Comparison of ENCODE assay signal across 1 cellular context in genomic region chr12:71685961-71686657, GRCh38.
TF ChIP-seq lines count a peak whose summit lies in the region.

TMEM19 (plus strand) TSS chr12:71686082; CDS start chr12:71686681, 599 bp downstream.

TF ChIP-seq in HepG2, 621 proteins besides CTCF, POLR2A, EP300 and RAD21 (continued from another document and continues in another):
- TF ChIP-seq IKZF5 (CRISPR knock-in tag; IDR thresholded peaks at IDR 0.05), result peak; percentile 87
- peak; percentile 95 for TF ChIP-seq PHF21A (CRISPR knock-in tag; IDR thresholded peaks at IDR 0.05)
- peak; percentile 79; the same call in 1 of the 2 replicates for TF ChIP-seq ZNF607 (CRISPR knock-in tag; IDR thresholded peaks at IDR 0.05; ENCODE audit: borderline replicate concordance)
- peak; percentile 57; the same call in 1 of the 2 replicates for TF ChIP-seq IRF1 (CRISPR knock-in tag; IDR thresholded peaks at IDR 0.05; ENCODE audit: low read depth)
- TF ChIP-seq CCAR2 (optimal IDR thresholded peaks at IDR 0.05; ENCODE audit: low read depth, low read length), result no peak
- TF ChIP-seq ZBED4 (CRISPR knock-in tag; IDR thresholded peaks at IDR 0.05; ENCODE audit: borderline replicate concordance), result peak; percentile 28; the same call in 1 of the 2 replicates
- peak; percentile 80; the same call in 1 of the 2 replicates for TF ChIP-seq ZNF20 (CRISPR knock-in tag; IDR thresholded peaks at IDR 0.05)
- TF ChIP-seq KDM4B (CRISPR knock-in tag; IDR thresholded peaks at IDR 0.05), result peak; percentile 17; the same call in 1 of the 2 replicates
- no peak for TF ChIP-seq ZKSCAN5 (CRISPR knock-in tag; IDR thresholded peaks at IDR 0.05)
- TF ChIP-seq ZFP37 (CRISPR knock-in tag; IDR thresholded peaks at IDR 0.05; ENCODE audit: borderline replicate concordance), result 0 out of 2 replicates have a peak, but pooled peaks have one; percentile 49
- no peak; the same call in 1 of the 2 replicates for TF ChIP-seq MYNN (CRISPR knock-in tag; IDR thresholded peaks at IDR 0.05; ENCODE audit: low read depth)
- TF ChIP-seq CREB1 (IDR thresholded peaks at IDR 0.05), result no peak
- peak; percentile 43; the same call in 1 of the 2 replicates for TF ChIP-seq CREB1 (CRISPR knock-in tag; IDR thresholded peaks at IDR 0.05)
- no peak; the same call in 1 of the 2 replicates for TF ChIP-seq ZNF660 (CRISPR knock-in tag; IDR thresholded peaks at IDR 0.05; ENCODE audit: borderline replicate concordance, low read depth)
- no peak for TF ChIP-seq HNRNPH1 (optimal IDR thresholded peaks at IDR 0.05; ENCODE audit: low read depth, low read length)
- TF ChIP-seq ZNF747 (CRISPR knock-in tag; IDR thresholded peaks at IDR 0.05; ENCODE audit: borderline replicate concordance), result peak; percentile 62; the same call in 1 of the 2 replicates
- TF ChIP-seq FUBP1 (CRISPR knock-in tag; IDR thresholded peaks at IDR 0.05; ENCODE audit: borderline replicate concordance), result no peak
- TF ChIP-seq PBX2 (CRISPR knock-in tag; IDR thresholded peaks at IDR 0.05), result no peak
- TF ChIP-seq NR2F2 (IDR thresholded peaks at IDR 0.05; ENCODE audit: borderline replicate concordance, low read depth), result peak; percentile 74; the same call in 1 of the 2 replicates
- peak; percentile 52 for TF ChIP-seq SMAD3 (CRISPR knock-in tag; IDR thresholded peaks at IDR 0.05)
- TF ChIP-seq EEA1 (CRISPR knock-in tag; IDR thresholded peaks at IDR 0.05; ENCODE audit: borderline replicate concordance), result peak; percentile 66; the same call in 1 of the 2 replicates
- peak; percentile 95 for TF ChIP-seq ZNF761 (CRISPR knock-in tag; conservative IDR thresholded peaks at IDR 0.05)
- no peak for TF ChIP-seq ZNF564 (CRISPR knock-in tag; IDR thresholded peaks at IDR 0.05)
- peak; percentile 77; the same call in 1 of the 2 replicates for TF ChIP-seq ZNF563 (CRISPR knock-in tag; IDR thresholded peaks at IDR 0.05)
- TF ChIP-seq SMAD1 (CRISPR knock-in tag; IDR thresholded peaks at IDR 0.05; ENCODE audit: borderline replicate concordance, low read depth), result no peak; the same call in 1 of the 2 replicates
- TF ChIP-seq EED (CRISPR knock-in tag; IDR thresholded peaks at IDR 0.05), result no peak; the same call in 1 of the 2 replicates
- TF ChIP-seq ZUFSP (CRISPR knock-in tag; IDR thresholded peaks at IDR 0.05; ENCODE audit: borderline replicate concordance), result no peak
- peak; percentile 55; the same call in 1 of the 2 replicates for TF ChIP-seq ZBTB20 (CRISPR knock-in tag; IDR thresholded peaks at IDR 0.05; ENCODE audit: borderline replicate concordance, low read depth)
- no peak for TF ChIP-seq ELK4 (CRISPR knock-in tag; IDR thresholded peaks at IDR 0.05; ENCODE audit: borderline replicate concordance)
- no peak for TF ChIP-seq MED13 (CRISPR knock-in tag; IDR thresholded peaks at IDR 0.05)
- TF ChIP-seq NFRKB (IDR thresholded peaks at IDR 0.05), result no peak
- TF ChIP-seq ZNF136 (CRISPR knock-in tag; IDR thresholded peaks at IDR 0.05; ENCODE audit: low read depth), result peak; percentile 95; the same call in 1 of the 2 replicates
- TF ChIP-seq ZNF512 (CRISPR knock-in tag; IDR thresholded peaks at IDR 0.05), result peak; percentile 48; the same call in 1 of the 2 replicates
- TF ChIP-seq KAT8 (CRISPR knock-in tag; IDR thresholded peaks at IDR 0.05), result peak; percentile 81
- no peak for TF ChIP-seq E2F2 (CRISPR knock-in tag; IDR thresholded peaks at IDR 0.05; ENCODE audit: borderline replicate concordance)
- TF ChIP-seq XRCC5 (optimal IDR thresholded peaks at IDR 0.05; ENCODE audit: low read length), result peak; percentile 80
- no peak for TF ChIP-seq TCF7 (IDR thresholded peaks at IDR 0.05; ENCODE audit: low read depth)
- TF ChIP-seq NFKB2 (CRISPR knock-in tag; IDR thresholded peaks at IDR 0.05; ENCODE audit: borderline replicate concordance), result peak; percentile 73; the same call in 1 of the 2 replicates
- TF ChIP-seq CHD2 (IDR thresholded peaks at IDR 0.05; ENCODE audit: low read depth, low read length), result no peak
- TF ChIP-seq TAF15 (IDR thresholded peaks at IDR 0.05; ENCODE audit: low read depth, low read length, poor library complexity, severe bottlenecking), result no peak
- no peak for TF ChIP-seq NFIC (IDR thresholded peaks at IDR 0.05; ENCODE audit: low read length)
- peak; percentile 84 for TF ChIP-seq TFDP1 (CRISPR knock-in tag; IDR thresholded peaks at IDR 0.05; ENCODE audit: borderline replicate concordance)
- no peak; the same call in 1 of the 2 replicates for TF ChIP-seq TEF (CRISPR knock-in tag; IDR thresholded peaks at IDR 0.05)
- peak; percentile 65; the same call in 1 of the 2 replicates for TF ChIP-seq KLF6 (CRISPR knock-in tag; IDR thresholded peaks at IDR 0.05)
